Comparison of ENCODE assay signal across 8 cellular contexts in genomic region chr20:50510706-50511401, GRCh38. TPM values are rescaled to one million over a fixed set of nuclear protein-coding genes. Genes with fewer than 3 reads are reported as not detected.
DNase-seq lines count a peak whose midpoint lies in the region; ATAC-seq and TF ChIP-seq lines count a peak whose summit lies in the region.

No MANE protein-coding gene starts in this region.

- H3K4me1 Mint-ChIP-seq in activated CD4-positive, alpha-beta T cell treated with anti-CD3 and anti-CD28 coated beads for 36 hours: peaks cover 54% of the 10 kb centered on the region

- intact Hi-C loops in activated CD4-positive, alpha-beta T cell treated with anti-CD3 and anti-CD28 coated beads for 36 hours (cut with DNase I, micrococcal nuclease): loop anchor here (1.0 to 10.0 kb wide), 13 partner anchors 7 to 1234 kb away; partner anchors contain the start of genes CEBPB (in 1 of the 2), PARD6B (in 1 of the 2), SLC9A8 (in 1 of the 2) and UBE2V1 (in 1 of the 2)
- intact Hi-C loops in aorta (cut with DNase I): loop anchor here (2.0 to 5.0 kb wide), 3 partner anchors 51 to 66 kb away; no protein-coding TSS in a partner anchor

- no peak for ATAC-seq in activated CD4-positive, alpha-beta T cell treated with anti-CD3 and anti-CD28 coated beads for 36 hours
- ATAC-seq in aorta (ENCODE audit: low FRiP score): no peak

- peak overlapping the region; percentile 92 for H3K27ac Mint-ChIP-seq in activated CD4-positive, alpha-beta T cell treated with anti-CD3 and anti-CD28 coated beads for 36 hours

- H3K27me3 Mint-ChIP-seq in activated CD4-positive, alpha-beta T cell treated with anti-CD3 and anti-CD28 coated beads for 36 hours: no peaks in the 10 kb centered on the region

- CTCF ChIA-PET in activated CD4-positive, alpha-beta T cell treated with anti-CD3 and anti-CD28 coated beads for 36 hours (lab: Charles Lee): interaction anchor here (0.7 to 4.8 kb wide), 19 partner anchors 9 to 415 kb away, joined by 3 to 29 read pairs (median 4); partner anchors contain the start of gene CEBPB

- no peaks in the 10 kb centered on the region for H3K9me3 Mint-ChIP-seq in activated CD4-positive, alpha-beta T cell treated with anti-CD3 and anti-CD28 coated beads for 36 hours (ENCODE audit: low read depth)

- no peaks in the 10 kb centered on the region for H3K36me3 ChIP-seq in aorta (ENCODE audit: control insufficient read depth in 1 of 2, insufficient read depth in 2 of 2, low read length in 1 of 2)

- H3K4me3 ChIP-seq in coronary artery (peak overlapping the region; percentile 98), mononuclear cell (ENCODE audit: low read length) (peak overlapping the region; percentile 93), aorta (ENCODE audit: low read length in 2 of 2) (peak overlapping the region; percentile 71 to 80)

- H3K4me3 Mint-ChIP-seq in activated CD4-positive, alpha-beta T cell treated with anti-CD3 and anti-CD28 coated beads for 36 hours: peak overlapping the region; percentile 99

- no peak for TF ChIP-seq CTCF in coronary artery (IDR thresholded peaks at IDR 0.05)

- H3K4me1 ChIP-seq in mononuclear cell (ENCODE audit: insufficient read depth, low read length): peaks cover 59% of the 10 kb centered on the region
- H3K4me1 ChIP-seq in aorta (ENCODE audit: control insufficient read depth in 1 of 2, insufficient read depth in 2 of 2, low read length in 2 of 2): peaks cover 4 to 12% of the 10 kb centered on the region in 2 donors

- WGBS in aorta, 2 donors: 1 to 2% methylated on average over 29 of the region's 29 CpGs

- peaks cover 32% of the 10 kb centered on the region for H3K36me3 Mint-ChIP-seq in activated CD4-positive, alpha-beta T cell treated with anti-CD3 and anti-CD28 coated beads for 36 hours (ENCODE audit: low read depth)

- H3K27ac ChIP-seq in coronary artery: peak overlapping the region; percentile 61 to 95
- peak overlapping the region in 1 of 2 donors; percentile 69 for H3K27ac ChIP-seq in aorta (ENCODE audit: low read depth in 1 of 2, low read length in 2 of 2)

- no peaks in the 10 kb centered on the region for H3K27me3 ChIP-seq in mononuclear cell (ENCODE audit: insufficient read depth, low read length)
- no peaks in the 10 kb centered on the region for H3K27me3 ChIP-seq in aorta (ENCODE audit: control insufficient read depth in 1 of 2, insufficient read depth in 2 of 2, low read length in 1 of 2)

- H3K9me3 ChIP-seq in mononuclear cell (ENCODE audit: low read depth, low read length): no peaks in the 10 kb centered on the region
- H3K9me3 ChIP-seq in aorta (ENCODE audit: control insufficient read depth, low read length): no peaks in the 10 kb centered on the region

- peak; percentile 42 for DNase-seq in activated CD4-positive, alpha-beta T cell treated with anti-CD3 and anti-CD28 coated beads for 36 hours
- no peak for DNase-seq in activated CD4-positive, alpha-beta T cell treated with anti-CD3 and anti-CD28 coated beads, Interleukin-2, amount 50 U/mL, for 1 hour
- DNase-seq in RPMI7951 (ENCODE audit: low read depth) (peak; percentile 22), coronary artery (ENCODE audit: low spot score) (no peak), aorta (peak in 1 of 2 donors; percentile 61), GM19240 (ENCODE audit: insufficient read length, low spot score) (no peak), NCI-H774 (lab: John Stamatoyannopoulos, UW) (no peak)

- POLR2A ChIA-PET in activated CD4-positive, alpha-beta T cell treated with anti-CD3 and anti-CD28 coated beads for 36 hours (lab: Charles Lee): interaction anchor here (0.6 to 1.9 kb wide), 7 partner anchors 23 to 905 kb away, joined by 3 to 7 read pairs (median 5); no protein-coding TSS in a partner anchor

RNA-seq across cellular contexts. Expression of gene PTPN1, which starts 0.7 kb away (rescaled TPM):
- 10 to 100 TPM; 79.0 to 92.8 TPM for total RNA-seq in activated CD4-positive, alpha-beta T cell treated with anti-CD3 and anti-CD28 coated beads for 36 hours
- total RNA-seq in RPMI7951 (2014; rRNA removed; shearing (Covaris generic)): 42.1 and 42.2 TPM in 2 replicates
- total RNA-seq in mononuclear cell (86.0 TPM), aorta (10 to 100 TPM; 31.2 to 51.6 TPM)
- 10 to 100 TPM; 17.7 to 19.8 TPM for polyA plus RNA-seq in aorta

Comparison
In these comparisons a context has a peak if more than half of its experiments do, and no peak if none do; other contexts are left out.
1. DNase-seq: peak in activated CD4-positive, alpha-beta T cell treated with anti-CD3 and anti-CD28 coated beads for 36 hours (single experiment) and RPMI7951 (single experiment); none in activated CD4-positive, alpha-beta T cell treated with anti-CD3 and anti-CD28 coated beads, Interleukin-2, amount 50 U/mL, for 1 hour (single experiment), coronary artery (single experiment), GM19240 (single experiment) and NCI-H774 (single experiment).
2. Peak in every context shown above with its lines, with median percentiles within 50 percentile points of each other: H3K4me3 ChIP-seq.